In the genomic region with DNA sequence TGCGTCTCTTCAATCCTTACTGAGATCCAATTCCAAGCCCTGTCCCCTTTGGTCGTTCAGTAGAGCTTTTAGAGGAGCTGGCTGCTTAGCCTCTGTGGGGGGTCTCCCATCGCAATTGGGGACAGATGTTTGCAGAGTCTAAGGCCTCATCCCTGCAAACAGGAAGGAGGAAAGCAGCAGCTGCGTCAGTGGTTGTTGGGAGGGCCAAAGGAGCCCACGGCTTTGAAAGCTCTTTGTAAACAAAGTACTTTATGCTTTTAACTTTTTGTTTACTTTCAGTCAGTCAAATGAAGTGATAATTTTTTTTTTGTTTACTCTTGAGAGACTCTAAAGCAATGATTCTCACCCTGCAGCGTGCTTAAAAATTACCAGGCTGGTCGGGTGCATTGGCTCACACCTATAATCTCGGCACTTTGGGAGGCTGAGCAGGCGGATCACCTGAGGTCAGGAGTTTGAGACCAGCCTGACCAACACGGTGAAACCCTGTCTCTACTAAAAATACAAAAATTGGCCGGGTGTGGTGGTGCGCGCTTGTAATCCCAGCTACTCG, we compare ENCODE assay signal across 10 cellular contexts. TPM values are rescaled to one million over a fixed set of nuclear protein-coding genes. Genes with fewer than 3 reads are reported as not detected.
DNase-seq lines count a peak whose midpoint lies in the region; ATAC-seq, FAIRE-seq and TF ChIP-seq lines count a peak whose summit lies in the region.
"Had no signal": no experiment of that assay in that cellular context is flagged by ENCODE, and none has a peak within 500 bp of the region (broad histone marks: within the 10 kb centered on the region; RNA-seq: fewer than 3 reads in every experiment).

No MANE protein-coding gene starts in this region.

- H3K36me3 Mint-ChIP-seq in mesothelial cell of epicardium: no peaks in the 10 kb centered on the region
- H3K36me3 Mint-ChIP-seq in activated T-cell treated with anti-CD3 and anti-CD28 coated beads, Interleukin-2, amount 50 U/mL, for 24 hours (ENCODE audit: low read depth): no peaks in the 10 kb centered on the region

- peak overlapping the region in 39 of 59 donors; percentile 2 to 81 (median 47) for H3K27ac ChIP-seq in dorsolateral prefrontal cortex
- peak overlapping the region in 1 of 4 donors; percentile 47 for H3K27ac ChIP-seq in pancreas
- H3K27ac ChIP-seq: cardiac muscle cell had no signal

- WGBS in pancreas, 2 donors: 32% methylated on average over 14 of the region's 14 CpGs

- no peaks in the 10 kb centered on the region for H3K36me3 ChIP-seq in pancreas

- TF ChIP-seq CTCF in dorsolateral prefrontal cortex (IDR thresholded peaks at IDR 0.05 in 54 of 56, conservative IDR thresholded peaks at IDR 0.05 in 2 of 56; ENCODE audit: low read depth in 1 of 56, partially characterized antibody in 56 of 56): no peak
- no peak for TF ChIP-seq CTCF in pancreas (IDR thresholded peaks at IDR 0.05)
- no peak for TF ChIP-seq CTCF in mesothelial cell of epicardium (IDR thresholded peaks at IDR 0.05; ENCODE audit: unreplicated experiment)

- H3K4me3 ChIP-seq in dorsolateral prefrontal cortex (no peak overlapping the region), pancreas (no peak overlapping the region)
- H3K4me3 ChIP-seq: cardiac muscle cell had no signal

- no peak for FAIRE-seq in pancreas (lab: Jason Lieb, UNC)

- peak; percentile 26 to 60 (median 37) for ATAC-seq in pancreas

- DNase-seq in DMS53 (lab: John Stamatoyannopoulos, UW) (peak; percentile 82), NCI-H146 (lab: John Stamatoyannopoulos, UW) (peak; percentile 88), dorsolateral prefrontal cortex (no peak), pancreas (peak in 1 of 6 donors; percentile 10), GF-D8 (lab: John Stamatoyannopoulos, UW) (no peak), mesothelial cell of epicardium (ENCODE audit: low spot score in 2 of 2, unreplicated experiment in 2 of 2) (no peak), A172 (ENCODE audit: low spot score) (no peak)
- DNase-seq in activated T-cell treated with anti-CD3 and anti-CD28 coated beads, Interleukin-2, amount 50 U/mL, for 24 hours: no peak

- no peak overlapping the region for H3K4me3 Mint-ChIP-seq in mesothelial cell of epicardium
- no peak overlapping the region for H3K4me3 Mint-ChIP-seq in activated T-cell treated with anti-CD3 and anti-CD28 coated beads, Interleukin-2, amount 50 U/mL, for 24 hours
- H3K4me3 Mint-ChIP-seq: T-helper 17 cell had no signal

- no peaks in the 10 kb centered on the region for H3K27me3 Mint-ChIP-seq in mesothelial cell of epicardium (ENCODE audit: low read depth)
- H3K27me3 Mint-ChIP-seq in activated T-cell treated with anti-CD3 and anti-CD28 coated beads, Interleukin-2, amount 50 U/mL, for 24 hours: peaks cover 37% of the 10 kb centered on the region

- no peaks in the 10 kb centered on the region for H3K9me3 Mint-ChIP-seq in mesothelial cell of epicardium
- H3K9me3 Mint-ChIP-seq in activated T-cell treated with anti-CD3 and anti-CD28 coated beads, Interleukin-2, amount 50 U/mL, for 24 hours: no peaks in the 10 kb centered on the region

- H3K4me1 Mint-ChIP-seq in mesothelial cell of epicardium: peaks cover 5% of the 10 kb centered on the region
- H3K4me1 Mint-ChIP-seq in activated T-cell treated with anti-CD3 and anti-CD28 coated beads, Interleukin-2, amount 50 U/mL, for 24 hours (ENCODE audit: low read depth): peaks cover 21% of the 10 kb centered on the region

- no peaks in the 10 kb centered on the region for H3K9me3 ChIP-seq in pancreas

- H3K4me1 ChIP-seq in pancreas: peaks cover 0 to 7% (median 0%) of the 10 kb centered on the region in 3 donors

- H3K27ac Mint-ChIP-seq in mesothelial cell of epicardium: no peak overlapping the region
- no peak overlapping the region for H3K27ac Mint-ChIP-seq in activated T-cell treated with anti-CD3 and anti-CD28 coated beads, Interleukin-2, amount 50 U/mL, for 24 hours
- H3K27ac Mint-ChIP-seq: T-helper 17 cell had no signal

- H3K27me3 ChIP-seq in dorsolateral prefrontal cortex (no peaks in the 10 kb centered on the region), pancreas (no peaks in the 10 kb centered on the region)
- H3K27me3 ChIP-seq: cardiac muscle cell had no signal

- intact Hi-C loops in dorsolateral prefrontal cortex (cut with DNase I): loop anchor here (1.0 to 10.0 kb wide), 5 partner anchors 86 to 748 kb away; a partner anchor contains a TSS
- intact Hi-C loops in pancreas (cut with DNase I): loop anchor here in 1 of 3 donors (10.0 kb wide), 1 partner anchor 438 kb away; no protein-coding TSS in a partner anchor

RNA-seq across cellular contexts. Expression of a gene that starts 49.4 kb away (rescaled TPM):
- 10 to 100 TPM; 21.2 to 61.8 (median 37.2) TPM for total RNA-seq in dorsolateral prefrontal cortex
- total RNA-seq in pancreas: 10 to 100 TPM in 1 of 6 donors, 1 to 10 TPM in 5; 3.5 to 16.1 (median 5.6) TPM
- 1 to 10 TPM; 6.2 to 6.8 TPM for polyA plus RNA-seq in pancreas
- total RNA-seq in mesothelial cell of epicardium: 22.9 to 26.6 TPM (median 26.6 TPM) in 3 replicates
- total RNA-seq in A172 (2014; rRNA removed; shearing (Covaris generic)): 2.8 and 3.4 TPM in 2 replicates

Comparison
In these comparisons a context has a peak if more than half of its experiments do, and no peak if none do; other contexts are left out.
1. DNase-seq: peak in DMS53 (single experiment) and NCI-H146 (single experiment); none in dorsolateral prefrontal cortex (0 of 10), GF-D8 (single experiment), mesothelial cell of epicardium (0 of 2), activated T-cell treated with anti-CD3 and anti-CD28 coated beads, Interleukin-2, amount 50 U/mL, for 24 hours (single experiment) and A172 (single experiment).